17 cellular contexts compared by ENCODE assay signal in genomic region chr12:115223322-115223721, GRCh38.
DNase-seq lines count a peak whose midpoint lies in the region; ATAC-seq, FAIRE-seq and TF ChIP-seq lines count a peak whose summit lies in the region.
"Had no signal": no experiment of that assay in that cellular context is flagged by ENCODE, and none has a peak within 500 bp of the region (broad histone marks: within the 10 kb centered on the region; RNA-seq: fewer than 3 reads in every experiment).

No MANE protein-coding gene starts in this region.

- CTCF ChIA-PET in AG04450 (lab: Charles Lee), result no interaction called here

- H3K79me2 ChIP-seq in keratinocyte (ENCODE audit: control insufficient read depth, insufficient read depth, low read length), result no peaks in the 10 kb centered on the region

- no peak for TF ChIP-seq CTCF in AG04450 (IDR thresholded peaks at IDR 0.05; ENCODE audit: low read depth, low read length)
- no peak for TF ChIP-seq CTCF in adrenal gland (IDR thresholded peaks at IDR 0.05)
- no peak for TF ChIP-seq CTCF in keratinocyte (optimal IDR thresholded peaks at IDR 0.05 in 1 of 3, IDR thresholded peaks at IDR 0.05 in 1 of 3, conservative IDR thresholded peaks at IDR 0.05 in 1 of 3; ENCODE audit: extremely low read depth in 1 of 3, insufficient read depth in 2 of 3, low read length in 3 of 3)

- H2AFZ ChIP-seq in keratinocyte (ENCODE audit: control insufficient read depth, low read length), result no peak overlapping the region

- DNase-seq in AG04450 (ENCODE audit: low read depth, low spot score) (peak; percentile 42), HT1080 (ENCODE audit: low read depth) (peak; percentile 69), adrenal gland (peak in 4 of 7 donors; percentile 21 to 39 (median 34)), keratinocyte (ENCODE audit: low read depth, low spot score) (no peak), activated gamma-delta T cell (lab: John Stamatoyannopoulos, UW) (no peak), NCI-H187 treated with DMSO at 0.1 percent for 48 hours (lab: John Stamatoyannopoulos, UW) (no peak)
- DNase-seq in activated T-cell treated with anti-CD3 and anti-CD28 coated beads, Interleukin-2, amount 50 U/mL, for 1 hour, result no peak
- DNase-seq: activated CD4-positive, alpha-beta T cell treated with anti-CD3 and anti-CD28 coated beads, Interleukin-2, amount 10 ng/mL, durations not matched to agents 7 days and 5 days; activated effector memory CD4-positive, alpha-beta T cell treated with Interleukin-2 at 50 U/mL for 16 hours; glutamatergic neuron; posterior cingulate gyrus; tibial artery had no signal

- dilution Hi-C loops in keratinocyte (cut with MboI; ENCODE audit: extremely low pct_ligation_motif_present, low sequenced_read_pairs), result no loop called here

- no peaks in the 10 kb centered on the region for H3K9me1 ChIP-seq in keratinocyte (ENCODE audit: control insufficient read depth, extremely low read depth, insufficient read depth, low read length)

- intact Hi-C loops in adrenal gland (cut with DNase I), result no loop called here

- H4K20me1 ChIP-seq in keratinocyte (ENCODE audit: control insufficient read depth, extremely low read depth, insufficient read depth, low read length), result no peaks in the 10 kb centered on the region
- H4K20me1 ChIP-seq: BLaER1 treated with 17β-estradiol and CSF1 and Interleukin-3, amounts not matched to agents 10 nM and 100 nM had no signal

- peak; percentile 71 for FAIRE-seq in keratinocyte (lab: Jason Lieb, UNC)
- FAIRE-seq: K562 had no signal

- no peaks in the 10 kb centered on the region for H3K36me3 ChIP-seq in adrenal gland (replicated peaks in 1 of 2)
- H3K36me3 ChIP-seq in keratinocyte (ENCODE audit: control insufficient read depth in 2 of 2, extremely low read depth in 1 of 2, insufficient read depth in 2 of 2, low read length in 2 of 2), result no peaks in the 10 kb centered on the region
- H3K36me3 ChIP-seq: BLaER1 treated with 17β-estradiol and CSF1 and Interleukin-3, amounts not matched to agents 10 nM and 100 nM; tibial artery had no signal

- POLR2A ChIA-PET in AG04450 (lab: Yijun Ruan, JAX), result interaction anchor here (0.9 kb wide), 1 partner anchor 21 kb away, joined by 3 read pairs; no protein-coding TSS in a partner anchor

- no peak overlapping the region for H3K4me2 ChIP-seq in keratinocyte (ENCODE audit: control insufficient read depth, extremely low read depth, insufficient read depth, low read depth, low read length)
- H3K4me2 ChIP-seq: BLaER1 treated with 17β-estradiol and CSF1 and Interleukin-3, amounts not matched to agents 10 nM and 100 nM had no signal

- TF ChIP-seq POLR2A in adrenal gland (IDR thresholded peaks at IDR 0.05), result no peak

- H3K9me3 ChIP-seq in AG04450 (ENCODE audit: control insufficient read depth, insufficient read depth, low read length), result no peaks in the 10 kb centered on the region
- no peaks in the 10 kb centered on the region for H3K9me3 ChIP-seq in adrenal gland (replicated peaks in 1 of 3)
- H3K9me3 ChIP-seq in keratinocyte (ENCODE audit: control insufficient read depth, low read depth, low read length), result no peaks in the 10 kb centered on the region
- H3K9me3 ChIP-seq: BLaER1 treated with 17β-estradiol and CSF1 and Interleukin-3, amounts not matched to agents 10 nM and 100 nM; tibial artery had no signal

- WGBS in adrenal gland, 4 donors, result 80 to 96% (median 89%) methylated on average over 4 of the region's 4 CpGs

- ATAC-seq in GM21619 (IDR thresholded peaks at IDR 0.05; ENCODE audit: unreplicated experiment), result no peak
- ATAC-seq: K562 had no signal

- no peak overlapping the region for H3K4me3 ChIP-seq in AG04450 (ENCODE audit: low read depth, low read length)
- H3K4me3 ChIP-seq in adrenal gland, result no peak overlapping the region
- no peak overlapping the region for H3K4me3 ChIP-seq in keratinocyte (ENCODE audit: control insufficient read depth in 2 of 3, extremely low read depth in 1 of 3, insufficient read depth in 2 of 3, low read depth in 1 of 3, low read length in 3 of 3)
- H3K4me3 ChIP-seq: BLaER1 treated with 17β-estradiol and CSF1 and Interleukin-3, amounts not matched to agents 10 nM and 100 nM; coronary artery; K562; lung; tibial artery had no signal

- no peak overlapping the region for H3K9ac ChIP-seq in keratinocyte (ENCODE audit: control insufficient read depth, extremely low read depth, insufficient read depth, low read length)
- H3K9ac ChIP-seq: BLaER1 treated with 17β-estradiol and CSF1 and Interleukin-3, amounts not matched to agents 10 nM and 100 nM had no signal

- H3K27me3 ChIP-seq in AG04450 (ENCODE audit: control insufficient read depth, insufficient read depth, low read length) (no peaks in the 10 kb centered on the region), adrenal gland (no peaks in the 10 kb centered on the region), keratinocyte (ENCODE audit: control insufficient read depth, extremely low read depth, insufficient read depth, low read length) (no peaks in the 10 kb centered on the region)
- H3K27me3 ChIP-seq: BLaER1 treated with 17β-estradiol and CSF1 and Interleukin-3, amounts not matched to agents 10 nM and 100 nM; tibial artery had no signal

- H3K27ac ChIP-seq in AG04450 (ENCODE audit: low read depth, low read length), result no peak overlapping the region
- H3K27ac ChIP-seq in adrenal gland, result no peak overlapping the region
- no peak overlapping the region for H3K27ac ChIP-seq in keratinocyte (ENCODE audit: control insufficient read depth, insufficient read depth, low read length)
- H3K27ac ChIP-seq: BLaER1 treated with 17β-estradiol and CSF1 and Interleukin-3, amounts not matched to agents 10 nM and 100 nM; coronary artery; tibial artery had no signal

- H3K4me1 ChIP-seq in adrenal gland (replicated peaks in 1 of 2) (no peaks in the 10 kb centered on the region), keratinocyte (ENCODE audit: control insufficient read depth, extremely low read depth, insufficient read depth, low read length) (peaks cover 14% of the 10 kb centered on the region)

Comparison
In these comparisons a context has a peak if more than half of its experiments do, and no peak if none do; other contexts are left out.
1. DNase-seq: peak in AG04450 (single experiment), HT1080 (single experiment) and adrenal gland (4 of 7); none in keratinocyte (single experiment), activated gamma-delta T cell (single experiment), NCI-H187 treated with DMSO at 0.1 percent for 48 hours (single experiment) and activated T-cell treated with anti-CD3 and anti-CD28 coated beads, Interleukin-2, amount 50 U/mL, for 1 hour (single experiment).